In the genomic region with DNA sequence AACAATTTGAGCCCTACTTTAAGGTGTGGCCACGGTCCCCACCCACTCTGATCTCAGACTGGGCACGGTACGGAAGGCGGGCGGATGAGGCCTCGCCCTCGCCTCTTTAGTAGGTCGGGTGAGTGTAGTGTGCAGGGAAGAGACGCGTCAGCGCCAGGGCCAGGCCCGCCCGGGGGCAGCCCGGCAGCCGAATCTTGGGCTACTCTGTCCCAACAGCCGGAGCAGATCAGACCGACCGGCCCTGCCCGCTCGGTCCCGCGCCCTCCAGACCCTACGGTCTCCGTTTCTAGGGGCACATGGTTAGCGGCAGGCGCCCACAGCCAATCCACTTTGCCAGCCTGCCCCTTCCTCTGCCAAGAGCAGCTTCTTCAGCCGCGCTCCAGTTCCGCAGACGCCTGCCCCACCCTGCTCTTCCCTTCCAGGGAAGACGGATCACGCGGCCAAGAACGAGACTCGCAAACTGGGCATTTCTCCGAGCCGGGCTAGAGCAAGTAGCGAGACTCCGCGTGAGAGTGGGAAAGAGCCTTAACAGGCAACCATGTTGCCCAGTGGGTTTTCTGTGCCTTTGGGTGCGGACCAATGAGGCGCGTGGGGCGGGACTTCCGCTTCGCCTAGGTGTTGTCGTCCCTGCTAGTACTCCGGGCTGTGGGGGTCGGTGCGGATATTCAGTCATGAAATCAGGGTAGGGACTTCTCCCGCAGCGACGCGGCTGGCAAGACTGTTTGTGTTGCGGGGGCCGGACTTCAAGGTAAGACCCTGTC, we compare ENCODE assay signal across 8 cellular contexts. TPM values are rescaled to one million over a fixed set of nuclear protein-coding genes. Genes with fewer than 3 reads are reported as not detected.
DNase-seq lines count a peak whose midpoint lies in the region; ATAC-seq and TF ChIP-seq lines count a peak whose summit lies in the region.

A gene with protein sequence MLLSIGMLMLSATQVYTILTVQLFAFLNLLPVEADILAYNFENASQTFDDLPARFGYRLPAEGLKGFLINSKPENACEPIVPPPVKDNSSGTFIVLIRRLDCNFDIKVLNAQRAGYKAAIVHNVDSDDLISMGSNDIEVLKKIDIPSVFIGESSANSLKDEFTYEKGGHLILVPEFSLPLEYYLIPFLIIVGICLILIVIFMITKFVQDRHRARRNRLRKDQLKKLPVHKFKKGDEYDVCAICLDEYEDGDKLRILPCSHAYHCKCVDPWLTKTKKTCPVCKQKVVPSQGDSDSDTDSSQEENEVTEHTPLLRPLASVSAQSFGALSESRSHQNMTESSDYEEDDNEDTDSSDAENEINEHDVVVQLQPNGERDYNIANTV (plus strand): TSS at position 610 of the 761 bp plus-strand sequence. CDS start 32,812 bp downstream, outside the sequence.

- H2AFZ ChIP-seq in neuronal stem cell (ENCODE audit: low read length): peak within 1 kb of the TSS; percentile 97

- H3K4me3 ChIP-seq in GM06990 (replicated peaks; ENCODE audit: low read depth, low read length): peak within 1 kb of the TSS; percentile 76
- H3K4me3 ChIP-seq in NB4 (ENCODE audit: low read depth, low read length): peak within 1 kb of the TSS; percentile 93
- peak within 1 kb of the TSS; percentile 76 to 79 for H3K4me3 ChIP-seq in neuronal stem cell (ENCODE audit: low read length in 2 of 2)
- H3K4me3 ChIP-seq in subcutaneous abdominal adipose tissue (ENCODE audit: low read depth in 1 of 5, low read length in 5 of 5): peak within 1 kb of the TSS; percentile 88 to 97 (median 90)

- H3K36me3 Mint-ChIP-seq in activated naive CD4-positive, alpha-beta T cell treated with anti-CD3 and anti-CD28 coated beads for 36 hours (ENCODE audit: low read depth): peaks cover 9% of the 10 kb centered on the region

- peaks cover 43% of the 10 kb centered on the region for H3K4me1 Mint-ChIP-seq in activated naive CD4-positive, alpha-beta T cell treated with anti-CD3 and anti-CD28 coated beads for 36 hours (ENCODE audit: low read depth)

- H3K27me3 ChIP-seq in GM06990 (replicated peaks; ENCODE audit: control insufficient read depth, insufficient read depth, low read length) (no peaks in the 10 kb centered on the region), neuronal stem cell (ENCODE audit: control insufficient read depth in 3 of 3, insufficient read depth in 3 of 3, low read depth in 1 of 3, low read length in 3 of 3) (no peaks in the 10 kb centered on the region), subcutaneous abdominal adipose tissue (ENCODE audit: control insufficient read depth in 5 of 5, insufficient read depth in 4 of 5, low read length in 5 of 5) (no peaks in the 10 kb centered on the region)

- H2AK5ac ChIP-seq in neuronal stem cell (ENCODE audit: low read depth, low read length): peak within 1 kb of the TSS; percentile 31

- peaks cover 0 to 12% of the 10 kb centered on the region in 2 donors for H3K4me1 ChIP-seq in neuronal stem cell (ENCODE audit: control insufficient read depth in 2 of 2, insufficient read depth in 1 of 2, low read depth in 1 of 2, low read length in 2 of 2)
- H3K4me1 ChIP-seq in subcutaneous abdominal adipose tissue (ENCODE audit: control insufficient read depth in 5 of 5, insufficient read depth in 5 of 5, low read length in 5 of 5): peaks cover 0 to 40% (median 38%) of the 10 kb centered on the region in 5 donors

- H3K27ac ChIP-seq in neuronal stem cell (replicated peaks; ENCODE audit: low read length): peak within 1 kb of the TSS; percentile 78
- H3K27ac ChIP-seq in subcutaneous abdominal adipose tissue (ENCODE audit: low read depth, low read length): peak within 1 kb of the TSS; percentile 99

- H2BK120ac ChIP-seq in neuronal stem cell (ENCODE audit: low read depth, low read length): no peak within 1 kb of the TSS

- no CpG with 5 or more reads among the region's 56 CpGs for WGBS in neuronal stem cell (ENCODE audit: extremely low coverage in 2 of 2, insufficient read length in 2 of 2, insufficient replicate concordance in 1 of 2), 2 donors

- peak; percentile 91 for DNase-seq in GM06990 (ENCODE audit: extremely low read depth, insufficient read length)
- DNase-seq in NB4 (ENCODE audit: low read depth): peak; percentile 91
- peak; percentile 97 for DNase-seq in SK-N-DZ (ENCODE audit: low spot score)
- peak; percentile 96 for DNase-seq in activated naive CD4-positive, alpha-beta T cell treated with anti-CD3 and anti-CD28 coated beads for 36 hours
- peak; percentile 97 for DNase-seq in foreskin melanocyte
- DNase-seq in neuronal stem cell (ENCODE audit: low spot score): peak; percentile 85

- H3K9me3 Mint-ChIP-seq in activated naive CD4-positive, alpha-beta T cell treated with anti-CD3 and anti-CD28 coated beads for 36 hours: no peaks in the 10 kb centered on the region

- H3K4me3 Mint-ChIP-seq in activated naive CD4-positive, alpha-beta T cell treated with anti-CD3 and anti-CD28 coated beads for 36 hours: peak within 1 kb of the TSS; percentile 97

- H4K91ac ChIP-seq in neuronal stem cell (ENCODE audit: low read depth, low read length, poor library complexity): no peak within 1 kb of the TSS

- TF ChIP-seq CTCF in GM06990 (IDR thresholded peaks at IDR 0.05; ENCODE audit: insufficient read depth, low read length, poor library complexity, severe bottlenecking) (no peak), NB4 (IDR thresholded peaks at IDR 0.05; ENCODE audit: low read depth, low read length) (no peak)

- H3K79me1 ChIP-seq in neuronal stem cell (ENCODE audit: low read depth, low read length): no peaks in the 10 kb centered on the region

- intact Hi-C loops in activated naive CD4-positive, alpha-beta T cell treated with anti-CD3 and anti-CD28 coated beads for 36 hours (cut with micrococcal nuclease): loop anchor here (1.0 to 10.0 kb wide), 12 partner anchors 48 to 818 kb away; a partner anchor contains a TSS

- H4K8ac ChIP-seq in neuronal stem cell (ENCODE audit: low read depth, low read length): no peak within 1 kb of the TSS

- H3K9me3 ChIP-seq in neuronal stem cell (replicated peaks in 1 of 2; ENCODE audit: control insufficient read depth in 2 of 2, insufficient read depth in 1 of 2, low read depth in 1 of 2, low read length in 2 of 2) (no peaks in the 10 kb centered on the region), subcutaneous abdominal adipose tissue (ENCODE audit: control insufficient read depth in 5 of 5, low read length in 5 of 5) (no peaks in the 10 kb centered on the region)

- ATAC-seq in HG02571 (IDR thresholded peaks at IDR 0.05; ENCODE audit: unreplicated experiment): peak; percentile 94

- H3K23ac ChIP-seq in neuronal stem cell (ENCODE audit: low read depth, low read length, poor library complexity): peak within 1 kb of the TSS; percentile 67

- H3K27ac Mint-ChIP-seq in activated naive CD4-positive, alpha-beta T cell treated with anti-CD3 and anti-CD28 coated beads for 36 hours: peak within 1 kb of the TSS; percentile 99

- peak within 1 kb of the TSS; percentile 40 for H2BK15ac ChIP-seq in neuronal stem cell (ENCODE audit: low read length)

- no peak within 1 kb of the TSS for H3K14ac ChIP-seq in neuronal stem cell (ENCODE audit: low read length)

- H3K9ac ChIP-seq in neuronal stem cell (ENCODE audit: low read depth, low read length, poor library complexity): peak within 1 kb of the TSS; percentile 83
- peak within 1 kb of the TSS; percentile 92 to 97 (median 94) for H3K9ac ChIP-seq in subcutaneous abdominal adipose tissue (ENCODE audit: low read length in 5 of 5)

- TF ChIP-seq POLR2A in NB4 (IDR thresholded peaks at IDR 0.05; ENCODE audit: extremely low read depth, insufficient read length): peak; percentile 52

- H3K27me3 Mint-ChIP-seq in activated naive CD4-positive, alpha-beta T cell treated with anti-CD3 and anti-CD28 coated beads for 36 hours (ENCODE audit: low read depth): no peaks in the 10 kb centered on the region

- peak within 1 kb of the TSS; percentile 14 for H2BK12ac ChIP-seq in neuronal stem cell (ENCODE audit: low read length)

- H3K18ac ChIP-seq in neuronal stem cell (ENCODE audit: low read length): peak within 1 kb of the TSS; percentile 95

- H3K36me3 ChIP-seq in GM06990 (ENCODE audit: control insufficient read depth, insufficient read depth, low read length) (no peaks in the 10 kb centered on the region), neuronal stem cell (replicated peaks in 1 of 2; ENCODE audit: control insufficient read depth in 2 of 2, insufficient read depth in 2 of 2, low read length in 2 of 2) (no peaks in the 10 kb centered on the region), subcutaneous abdominal adipose tissue (ENCODE audit: control insufficient read depth in 5 of 5, insufficient read depth in 5 of 5, low read length in 5 of 5) (no peaks in the 10 kb centered on the region)

- peak within 1 kb of the TSS; percentile 56 for H2BK5ac ChIP-seq in neuronal stem cell (ENCODE audit: low read length)

- H3K4me2 ChIP-seq in neuronal stem cell (ENCODE audit: insufficient read depth, low read length, poor library complexity, severe bottlenecking): peak within 1 kb of the TSS; percentile 85

- H3K4ac ChIP-seq in neuronal stem cell (ENCODE audit: low read length): no peak within 1 kb of the TSS

- CTCF ChIA-PET in activated naive CD4-positive, alpha-beta T cell treated with anti-CD3 and anti-CD28 coated beads for 36 hours (lab: Charles Lee): interaction anchor here (2.0 kb wide), 1 partner anchor 42 kb away, joined by 4 read pairs; no protein-coding TSS in a partner anchor

RNA-seq across cellular contexts. Expression of the gene that starts here (rescaled TPM):
- polyA plus RNA-seq in SK-N-DZ (2014; cell fraction: cytosol; rRNA removed): 45.1 and 52.2 TPM in 2 replicates
- 20.9 and 25.2 TPM in 2 replicates for polyA plus RNA-seq in SK-N-DZ (2014; cell fraction: nucleus; rRNA removed)
- total RNA-seq in activated naive CD4-positive, alpha-beta T cell treated with anti-CD3 and anti-CD28 coated beads for 36 hours: 10 to 100 TPM; 22.9 to 25.5 TPM
- 31.8 TPM for polyA plus RNA-seq in neuronal stem cell (2013, experiment 1 of 2)
- 32.2 TPM for polyA plus RNA-seq in neuronal stem cell (2013, experiment 2 of 2)

Comparison
In these comparisons a context has a peak if more than half of its experiments do, and no peak if none do; other contexts are left out.
1. Peak in every context shown above with its lines: DNase-seq, ATAC-seq, H3K4me3 ChIP-seq and H3K27ac ChIP-seq.